Comparison of ENCODE assay signal across 8 cellular contexts in the genomic region with DNA sequence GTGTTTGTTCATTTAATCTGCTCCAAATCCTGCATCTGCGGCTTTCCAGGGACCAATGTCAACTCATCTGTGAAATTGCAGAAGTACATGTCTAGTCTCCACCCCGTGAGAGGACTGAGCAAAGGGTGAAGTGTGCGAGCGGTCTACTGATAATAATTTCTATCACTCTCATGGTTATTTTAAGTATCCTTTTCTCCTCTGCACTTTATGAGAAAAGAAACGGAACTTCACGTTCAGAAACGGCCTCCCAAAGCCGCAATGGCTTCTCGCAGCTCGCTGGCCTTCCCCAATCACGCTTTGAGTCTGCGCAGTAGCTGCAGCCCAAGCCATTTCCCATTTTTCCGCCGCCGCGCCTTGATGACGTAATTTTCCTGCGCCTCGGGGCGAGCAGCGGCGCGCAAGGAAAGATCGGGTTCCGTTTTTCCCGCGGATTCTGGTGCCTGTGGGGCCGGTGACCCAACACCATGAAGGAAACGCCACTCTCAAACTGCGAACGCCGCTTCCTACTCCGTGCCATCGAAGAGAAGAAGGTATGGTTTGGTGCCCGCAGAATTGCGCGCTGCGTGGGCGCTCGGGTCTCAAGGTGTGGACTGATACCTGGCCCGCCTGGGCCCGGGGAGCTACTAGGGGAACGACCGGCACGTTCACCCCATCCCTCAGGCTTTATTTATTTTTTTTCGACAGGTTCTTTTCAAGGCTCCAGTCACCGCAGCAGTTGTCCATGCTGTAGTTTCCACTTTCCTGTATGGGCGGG. TPM values are rescaled to one million over a fixed set of nuclear protein-coding genes. Genes with fewer than 3 reads are reported as not detected.
DNase-seq lines count a peak whose midpoint lies in the region; FAIRE-seq and TF ChIP-seq lines count a peak whose summit lies in the region.

A gene with protein sequence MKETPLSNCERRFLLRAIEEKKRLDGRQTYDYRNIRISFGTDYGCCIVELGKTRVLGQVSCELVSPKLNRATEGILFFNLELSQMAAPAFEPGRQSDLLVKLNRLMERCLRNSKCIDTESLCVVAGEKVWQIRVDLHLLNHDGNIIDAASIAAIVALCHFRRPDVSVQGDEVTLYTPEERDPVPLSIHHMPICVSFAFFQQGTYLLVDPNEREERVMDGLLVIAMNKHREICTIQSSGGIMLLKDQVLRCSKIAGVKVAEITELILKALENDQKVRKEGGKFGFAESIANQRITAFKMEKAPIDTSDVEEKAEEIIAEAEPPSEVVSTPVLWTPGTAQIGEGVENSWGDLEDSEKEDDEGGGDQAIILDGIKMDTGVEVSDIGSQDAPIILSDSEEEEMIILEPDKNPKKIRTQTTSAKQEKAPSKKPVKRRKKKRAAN (plus strand): TSS at position 363 of the 754 bp plus-strand sequence. CDS start 102 bp downstream, at position 465.

- peak within 1 kb of the TSS; percentile 96 to 99 (median 97) for H3K27ac Mint-ChIP-seq in nephron
- H3K27ac Mint-ChIP-seq in stimulated activated naive CD8-positive, alpha-beta T cell treated with anti-CD3 and anti-CD28 coated beads, Interleukin-15, Interleukin-2, amounts not matched to agents 100 ng/mL and 50 ng/mL, for 24 hours, result peak within 1 kb of the TSS; percentile 98

- H3K4me1 Mint-ChIP-seq in nephron, result peaks cover 20% of the 10 kb centered on the region
- H3K4me1 Mint-ChIP-seq in stimulated activated naive CD8-positive, alpha-beta T cell treated with anti-CD3 and anti-CD28 coated beads, Interleukin-15, Interleukin-2, amounts not matched to agents 100 ng/mL and 50 ng/mL, for 24 hours (ENCODE audit: low read depth), result peaks cover 46% of the 10 kb centered on the region

- no peak for TF ChIP-seq CTCF in fibroblast of pulmonary artery (IDR thresholded peaks at IDR 0.05; ENCODE audit: low read length, missing control alignments)
- no peak for TF ChIP-seq CTCF in nephron (IDR thresholded peaks at IDR 0.05; ENCODE audit: unreplicated experiment in 3 of 3)

- DNase-seq in EL (peak; percentile 93), H54 (ENCODE audit: insufficient read length, low spot score) (peak; percentile 31), M059J (ENCODE audit: low read depth) (peak; percentile 89), SHP77 (lab: John Stamatoyannopoulos, UW) (peak; percentile 84 to 89), fibroblast of pulmonary artery (ENCODE audit: low read depth) (peak; percentile 96)
- peak; percentile 91 for DNase-seq in activated effector memory CD4-positive, alpha-beta T cell treated with Interleukin-2 at 50 U/mL for 16 hours

- H3K4me3 Mint-ChIP-seq in nephron, result peak within 1 kb of the TSS; percentile 88 to 93 (median 92)
- H3K4me3 Mint-ChIP-seq in stimulated activated naive CD8-positive, alpha-beta T cell treated with anti-CD3 and anti-CD28 coated beads, Interleukin-15, Interleukin-2, amounts not matched to agents 100 ng/mL and 50 ng/mL, for 24 hours, result peak within 1 kb of the TSS; percentile 90

- TF ChIP-seq POLR2A in H54 (IDR thresholded peaks at IDR 0.05; ENCODE audit: low read depth, low read length), result peak; percentile 79

- H3K9me3 Mint-ChIP-seq in nephron, result no peaks in the 10 kb centered on the region
- no peaks in the 10 kb centered on the region for H3K9me3 Mint-ChIP-seq in stimulated activated naive CD8-positive, alpha-beta T cell treated with anti-CD3 and anti-CD28 coated beads, Interleukin-15, Interleukin-2, amounts not matched to agents 100 ng/mL and 50 ng/mL, for 24 hours

- FAIRE-seq in H54 (lab: Jason Lieb, UNC), result peak; percentile 69

- peak within 1 kb of the TSS; percentile 86 for H3K4me3 ChIP-seq in fibroblast of pulmonary artery (replicated peaks; ENCODE audit: low read depth, low read length)

- H3K27me3 Mint-ChIP-seq in nephron (ENCODE audit: low read depth), result no peaks in the 10 kb centered on the region
- no peaks in the 10 kb centered on the region for H3K27me3 Mint-ChIP-seq in stimulated activated naive CD8-positive, alpha-beta T cell treated with anti-CD3 and anti-CD28 coated beads, Interleukin-15, Interleukin-2, amounts not matched to agents 100 ng/mL and 50 ng/mL, for 24 hours

- H3K36me3 Mint-ChIP-seq in nephron (ENCODE audit: low read depth), result peaks cover 18% of the 10 kb centered on the region
- peaks cover 33% of the 10 kb centered on the region for H3K36me3 Mint-ChIP-seq in stimulated activated naive CD8-positive, alpha-beta T cell treated with anti-CD3 and anti-CD28 coated beads, Interleukin-15, Interleukin-2, amounts not matched to agents 100 ng/mL and 50 ng/mL, for 24 hours (ENCODE audit: low read depth)

RNA-seq across cellular contexts. Expression of the gene that starts here (rescaled TPM):
- 45.7 and 47.6 TPM in 2 replicates for total RNA-seq in M059J (2014; rRNA removed; shearing (Covaris generic))

Comparison
In these comparisons a context has a peak if more than half of its experiments do, and no peak if none do; other contexts are left out.
1. Peak in every context shown above with its lines: DNase-seq and H3K4me3 ChIP-seq.
2. DNase-seq: peak in every context shown above with its lines; median percentile 96 in fibroblast of pulmonary artery; 93 in EL; 91 in activated effector memory CD4-positive, alpha-beta T cell treated with Interleukin-2 at 50 U/mL for 16 hours; 89 in M059J; 86 in SHP77; 31 in H54.